23 cellular contexts compared by ENCODE assay signal in the genomic region with DNA sequence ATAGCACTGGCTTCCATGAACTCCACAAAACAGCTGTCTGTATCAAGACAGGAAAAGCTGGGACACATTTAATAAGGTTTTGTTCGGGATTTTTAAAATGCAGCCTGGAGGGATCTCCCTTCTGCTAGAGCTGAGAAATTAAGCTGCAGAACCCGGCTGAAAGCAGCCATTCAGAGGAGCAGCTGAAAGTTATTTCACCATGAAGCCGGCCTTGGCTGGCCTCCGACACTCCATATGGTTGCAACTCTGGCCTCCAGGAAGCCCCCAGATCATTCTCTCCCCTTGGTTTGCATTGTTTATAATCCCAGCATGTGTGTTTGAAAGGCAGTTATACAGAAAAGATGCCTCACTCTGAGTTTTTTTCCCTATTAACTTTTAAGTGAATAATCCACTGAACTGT.
DNase-seq lines count a peak whose midpoint lies in the region; ATAC-seq lines count a peak whose summit lies in the region.
"Had no signal": no experiment of that assay in that cellular context is flagged by ENCODE, and none has a peak within 500 bp of the region (broad histone marks: within the 10 kb centered on the region; RNA-seq: fewer than 3 reads in every experiment).

No MANE protein-coding gene starts in this region.

- ATAC-seq in left colon (no peak), HG03025 (IDR thresholded peaks at IDR 0.05; ENCODE audit: low FRiP score, unreplicated experiment) (no peak), GM19324 (IDR thresholded peaks at IDR 0.05; ENCODE audit: low FRiP score, unreplicated experiment) (no peak)
- ATAC-seq: A549, HepG2 had no signal

- DNase-seq in DMS 273 treated with DMSO at 0.1 percent for 48 hours (lab: John Stamatoyannopoulos, UW) (peak; percentile 10), NCI-H1694 (lab: John Stamatoyannopoulos, UW) (peak; percentile 35), cerebellar nuclear complex (lab: John Stamatoyannopoulos, UW) (peak; percentile 2 to 76), left kidney (ENCODE audit: low read depth, low spot score) (peak; percentile 40), left colon (no peak)
- DNase-seq: AML-193; CD4-positive, alpha-beta T cell; DMS79; EL; GF-D8; GM23248; H7; Kasumi-1; NCI-H1092 treated with DMSO at 0.1 percent for 48 hours; NCI-H1436; NCI-H1930; NCI-H526 treated with DMSO at 0.1 percent for 48 hours; RPMI8226; SHP77 treated with DMSO at 0.1 percent for 48 hours had no signal

- intact Hi-C loops in left colon (cut with DNase I, micrococcal nuclease) = no loop called here

Comparison
In these comparisons a context has a peak if more than half of its experiments do, and no peak if none do; other contexts are left out.
1. DNase-seq: peak in DMS 273 treated with DMSO at 0.1 percent for 48 hours (single experiment), NCI-H1694 (single experiment), cerebellar nuclear complex (2 of 2) and left kidney (single experiment); none in left colon (0 of 2).